ENCODE assay signal across 29 cellular contexts in the genomic region with DNA sequence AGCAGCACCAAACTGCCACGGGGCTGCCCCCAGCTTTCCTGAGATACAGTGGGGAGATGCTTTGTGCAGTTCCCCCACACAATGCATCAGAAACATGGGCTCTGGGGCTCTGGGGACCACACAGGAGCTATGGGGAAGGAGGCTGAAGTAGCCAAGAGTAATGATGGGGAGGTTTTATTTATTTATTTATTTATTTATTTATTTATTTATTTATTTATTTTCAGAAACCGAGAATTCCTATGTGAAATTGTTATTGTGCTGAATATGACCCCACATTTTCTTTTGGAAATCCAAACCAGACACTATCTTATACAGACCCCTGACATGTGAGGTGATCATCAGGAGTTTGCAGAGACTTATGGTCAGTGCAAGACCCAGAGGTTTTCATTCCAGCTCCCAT.
"Had no signal": no experiment of that assay in that cellular context is flagged by ENCODE, and none has a peak within 500 bp of the region (broad histone marks: within the 10 kb centered on the region; RNA-seq: fewer than 3 reads in every experiment).

No MANE protein-coding gene starts in this region.

- H3K36me3 Mint-ChIP-seq: brain had no signal

- H3K4me3 ChIP-seq: ascending aorta, cardiac muscle cell, Peyer's patch, SJCRH30 had no signal

- H3K27me3 ChIP-seq: ascending aorta, Peyer's patch, SJCRH30 had no signal

- H3K4me3 Mint-ChIP-seq: activated CD8-positive, alpha-beta T cell treated with anti-CD3 and anti-CD28 coated beads for 36 hours; activated naive CD8-positive, alpha-beta T cell treated with anti-CD3 and anti-CD28 coated beads, Interleukin-2, amount 50 U/mL, for 24 hours; brain; T-helper 2 cell treated with Interferon-gamma antibody and Interleukin-4, amounts not matched to agents 5 μg/mL and 100 μg/mL, for 36 hours had no signal

- DNase-seq: activated CD4-positive, alpha-beta T cell treated with anti-CD3 and anti-CD28 coated beads for 4 hours; activated CD8-positive, alpha-beta memory T cell treated with anti-CD3 and anti-CD28 coated beads, Interleukin-2, amount 50 U/mL, for 4 hours; activated CD8-positive, alpha-beta T cell treated with anti-CD3 and anti-CD28 coated beads for 36 hours; activated effector memory CD4-positive, alpha-beta T cell treated with anti-CD3 and anti-CD28 coated beads, Interleukin-2, amount 50 U/mL, for 16 hours; activated naive CD4-positive, alpha-beta T cell treated with Interleukin-2 at 50 U/mL for 16 hours; activated naive CD8-positive, alpha-beta T cell treated with anti-CD3 and anti-CD28 coated beads, Interleukin-2, amount 50 U/mL, for 24 hours; activated T-cell treated with anti-CD3 and anti-CD28 coated beads, Interleukin-2, amount 50 U/mL, for 1 hour; amniotic stem cell; KBM-7; NCI-H1092 treated with DMSO at 0.1 percent for 48 hours; NCI-H1417 treated with DMSO at 0.1 percent for 48 hours; NCI-H1694 treated with DMSO at 0.1 percent for 48 hours; NCI-H2029 treated with DMSO at 0.1 percent for 48 hours; NCI-H345; NCI-H510A; NCI-H526 treated with DMSO at 0.1 percent for 48 hours; NCI-H82; OCI-M1; Peyer's patch; Right ventricle myocardium superior; SJCRH30; SW 1271; WERI-Rb-1 had no signal

- ATAC-seq: activated naive CD8-positive, alpha-beta T cell treated with anti-CD3 and anti-CD28 coated beads, Interleukin-2, amount 50 U/mL, for 24 hours had no signal

- H3K9me3 ChIP-seq: ascending aorta, Peyer's patch, SJCRH30 had no signal

- H3K4me1 ChIP-seq: ascending aorta, Peyer's patch, SJCRH30 had no signal

- H3K9me3 Mint-ChIP-seq: activated naive CD4-positive, alpha-beta T cell treated with anti-CD3 and anti-CD28 coated beads, Interleukin-2, amount 50 U/mL, for 72 hours; activated naive CD8-positive, alpha-beta T cell treated with anti-CD3 and anti-CD28 coated beads, Interleukin-2, amount 50 U/mL, for 24 hours; brain; T-helper 2 cell treated with Interferon-gamma antibody and Interleukin-4, amounts not matched to agents 5 μg/mL and 100 μg/mL, for 36 hours had no signal

- H3K27me3 Mint-ChIP-seq: activated CD8-positive, alpha-beta T cell treated with anti-CD3 and anti-CD28 coated beads for 36 hours; activated naive CD8-positive, alpha-beta T cell treated with anti-CD3 and anti-CD28 coated beads, Interleukin-2, amount 50 U/mL, for 24 hours had no signal

- H3K27ac ChIP-seq: ascending aorta, cardiac muscle cell, Peyer's patch, RWPE1, SJCRH30, WERI-Rb-1 had no signal

- H3K27ac Mint-ChIP-seq: activated CD8-positive, alpha-beta T cell treated with anti-CD3 and anti-CD28 coated beads for 36 hours; activated naive CD8-positive, alpha-beta T cell treated with anti-CD3 and anti-CD28 coated beads, Interleukin-2, amount 50 U/mL, for 24 hours; T-helper 2 cell treated with Interferon-gamma antibody and Interleukin-4, amounts not matched to agents 5 μg/mL and 100 μg/mL, for 36 hours had no signal

- H3K36me3 ChIP-seq: ascending aorta, cardiac muscle cell, Peyer's patch, SJCRH30, WERI-Rb-1 had no signal
